ENCODE assay signal across 1 cellular context in the genomic region with DNA sequence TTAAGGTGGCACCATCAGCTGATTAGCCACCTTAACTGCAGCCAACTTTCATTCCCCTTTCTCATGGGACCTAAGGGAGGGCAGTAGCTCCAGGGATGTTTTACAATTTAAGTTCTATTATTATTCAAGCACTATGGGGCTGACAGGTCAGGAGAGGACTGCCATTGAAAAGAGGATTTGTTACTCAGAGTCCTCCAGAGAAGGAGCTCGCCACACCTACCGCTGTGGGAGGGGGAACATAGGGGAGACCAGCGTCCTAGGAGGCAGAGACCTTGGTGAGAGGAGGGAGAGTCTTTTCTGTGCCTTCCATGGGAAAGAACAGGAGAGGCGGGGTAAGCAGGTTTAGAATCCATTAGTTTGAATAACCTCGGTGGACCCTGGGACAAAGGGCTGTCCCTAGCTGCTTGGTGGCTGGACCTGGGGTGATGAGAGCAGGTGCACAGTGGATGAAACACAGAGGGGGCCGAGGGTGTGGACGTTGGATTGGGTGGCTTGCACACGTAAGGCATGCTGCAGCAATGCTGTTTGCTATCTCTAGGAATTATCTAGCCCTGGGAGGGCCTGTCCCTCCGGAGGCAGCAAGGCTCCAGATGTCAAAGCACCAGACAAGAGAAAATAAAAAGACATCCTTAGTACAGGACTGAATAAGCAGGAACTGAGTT.
TF ChIP-seq lines count a peak whose summit lies in the region.

No MANE protein-coding gene starts in this region.

TF ChIP-seq in GM23338, 12 proteins besides CTCF, POLR2A, EP300 and RAD21 (continued from another document):
- TF ChIP-seq, protein P1, sequence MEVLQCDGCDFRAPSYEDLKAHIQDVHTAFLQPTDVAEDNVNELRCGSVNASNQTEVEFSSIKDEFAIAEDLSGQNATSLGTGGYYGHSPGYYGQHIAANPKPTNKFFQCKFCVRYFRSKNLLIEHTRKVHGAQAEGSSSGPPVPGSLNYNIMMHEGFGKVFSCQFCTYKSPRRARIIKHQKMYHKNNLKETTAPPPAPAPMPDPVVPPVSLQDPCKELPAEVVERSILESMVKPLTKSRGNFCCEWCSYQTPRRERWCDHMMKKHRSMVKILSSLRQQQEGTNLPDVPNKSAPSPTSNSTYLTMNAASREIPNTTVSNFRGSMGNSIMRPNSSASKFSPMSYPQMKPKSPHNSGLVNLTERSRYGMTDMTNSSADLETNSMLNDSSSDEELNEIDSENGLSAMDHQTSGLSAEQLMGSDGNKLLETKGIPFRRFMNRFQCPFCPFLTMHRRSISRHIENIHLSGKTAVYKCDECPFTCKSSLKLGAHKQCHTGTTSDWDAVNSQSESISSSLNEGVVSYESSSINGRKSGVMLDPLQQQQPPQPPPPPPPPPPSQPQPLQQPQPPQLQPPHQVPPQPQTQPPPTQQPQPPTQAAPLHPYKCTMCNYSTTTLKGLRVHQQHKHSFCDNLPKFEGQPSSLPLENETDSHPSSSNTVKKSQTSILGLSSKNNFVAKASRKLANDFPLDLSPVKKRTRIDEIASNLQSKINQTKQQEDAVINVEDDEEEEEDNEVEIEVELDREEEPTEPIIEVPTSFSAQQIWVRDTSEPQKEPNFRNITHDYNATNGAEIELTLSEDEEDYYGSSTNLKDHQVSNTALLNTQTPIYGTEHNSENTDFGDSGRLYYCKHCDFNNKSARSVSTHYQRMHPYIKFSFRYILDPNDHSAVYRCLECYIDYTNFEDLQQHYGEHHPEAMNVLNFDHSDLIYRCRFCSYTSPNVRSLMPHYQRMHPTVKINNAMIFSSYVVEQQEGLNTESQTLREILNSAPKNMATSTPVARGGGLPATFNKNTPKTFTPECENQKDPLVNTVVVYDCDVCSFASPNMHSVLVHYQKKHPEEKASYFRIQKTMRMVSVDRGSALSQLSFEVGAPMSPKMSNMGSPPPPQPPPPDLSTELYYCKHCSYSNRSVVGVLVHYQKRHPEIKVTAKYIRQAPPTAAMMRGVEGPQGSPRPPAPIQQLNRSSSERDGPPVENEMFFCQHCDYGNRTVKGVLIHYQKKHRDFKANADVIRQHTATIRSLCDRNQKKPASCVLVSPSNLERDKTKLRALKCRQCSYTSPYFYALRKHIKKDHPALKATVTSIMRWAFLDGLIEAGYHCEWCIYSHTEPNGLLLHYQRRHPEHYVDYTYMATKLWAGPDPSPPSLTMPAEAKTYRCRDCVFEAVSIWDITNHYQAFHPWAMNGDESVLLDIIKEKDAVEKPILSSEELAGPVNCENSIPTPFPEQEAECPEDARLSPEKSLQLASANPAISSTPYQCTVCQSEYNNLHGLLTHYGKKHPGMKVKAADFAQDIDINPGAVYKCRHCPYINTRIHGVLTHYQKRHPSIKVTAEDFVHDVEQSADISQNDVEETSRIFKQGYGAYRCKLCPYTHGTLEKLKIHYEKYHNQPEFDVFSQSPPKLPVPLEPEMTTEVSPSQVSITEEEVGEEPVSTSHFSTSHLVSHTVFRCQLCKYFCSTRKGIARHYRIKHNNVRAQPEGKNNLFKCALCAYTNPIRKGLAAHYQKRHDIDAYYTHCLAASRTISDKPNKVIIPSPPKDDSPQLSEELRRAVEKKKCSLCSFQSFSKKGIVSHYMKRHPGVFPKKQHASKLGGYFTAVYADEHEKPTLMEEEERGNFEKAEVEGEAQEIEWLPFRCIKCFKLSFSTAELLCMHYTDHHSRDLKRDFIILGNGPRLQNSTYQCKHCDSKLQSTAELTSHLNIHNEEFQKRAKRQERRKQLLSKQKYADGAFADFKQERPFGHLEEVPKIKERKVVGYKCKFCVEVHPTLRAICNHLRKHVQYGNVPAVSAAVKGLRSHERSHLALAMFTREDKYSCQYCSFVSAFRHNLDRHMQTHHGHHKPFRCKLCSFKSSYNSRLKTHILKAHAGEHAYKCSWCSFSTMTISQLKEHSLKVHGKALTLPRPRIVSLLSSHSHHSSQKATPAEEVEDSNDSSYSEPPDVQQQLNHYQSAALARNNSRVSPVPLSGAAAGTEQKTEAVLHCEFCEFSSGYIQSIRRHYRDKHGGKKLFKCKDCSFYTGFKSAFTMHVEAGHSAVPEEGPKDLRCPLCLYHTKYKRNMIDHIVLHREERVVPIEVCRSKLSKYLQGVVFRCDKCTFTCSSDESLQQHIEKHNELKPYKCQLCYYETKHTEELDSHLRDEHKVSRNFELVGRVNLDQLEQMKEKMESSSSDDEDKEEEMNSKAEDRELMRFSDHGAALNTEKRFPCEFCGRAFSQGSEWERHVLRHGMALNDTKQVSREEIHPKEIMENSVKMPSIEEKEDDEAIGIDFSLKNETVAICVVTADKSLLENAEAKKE (CRISPR knock-in tag; IDR thresholded peaks at IDR 0.05), result no peak
- TF ChIP-seq JUNB (IDR thresholded peaks at IDR 0.05; ENCODE audit: unreplicated experiment) (no peak), ETS1 (IDR thresholded peaks at IDR 0.05) (no peak), CREB1 (CRISPR knock-in tag; IDR thresholded peaks at IDR 0.05; ENCODE audit: low read depth) (no peak)
